ENCODE assay signal across 1 cellular context in genomic region chr17:2172447-2172938, GRCh38.
TF ChIP-seq lines count a peak whose summit lies in the region.

No MANE protein-coding gene starts in this region.

TF ChIP-seq in WTC11, 78 proteins besides CTCF, POLR2A, EP300 and RAD21 (continued from another document):
- no peak for TF ChIP-seq ARID4B (CRISPR knock-in tag; IDR thresholded peaks at IDR 0.05; ENCODE audit: borderline replicate concordance)
- TF ChIP-seq MXD4 (CRISPR knock-in tag; IDR thresholded peaks at IDR 0.05; ENCODE audit: borderline replicate concordance): no peak
- TF ChIP-seq, protein P1, sequence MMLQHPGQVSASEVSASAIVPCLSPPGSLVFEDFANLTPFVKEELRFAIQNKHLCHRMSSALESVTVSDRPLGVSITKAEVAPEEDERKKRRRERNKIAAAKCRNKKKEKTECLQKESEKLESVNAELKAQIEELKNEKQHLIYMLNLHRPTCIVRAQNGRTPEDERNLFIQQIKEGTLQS (CRISPR knock-in tag; conservative IDR thresholded peaks at IDR 0.05): no peak
- TF ChIP-seq, protein P2, sequence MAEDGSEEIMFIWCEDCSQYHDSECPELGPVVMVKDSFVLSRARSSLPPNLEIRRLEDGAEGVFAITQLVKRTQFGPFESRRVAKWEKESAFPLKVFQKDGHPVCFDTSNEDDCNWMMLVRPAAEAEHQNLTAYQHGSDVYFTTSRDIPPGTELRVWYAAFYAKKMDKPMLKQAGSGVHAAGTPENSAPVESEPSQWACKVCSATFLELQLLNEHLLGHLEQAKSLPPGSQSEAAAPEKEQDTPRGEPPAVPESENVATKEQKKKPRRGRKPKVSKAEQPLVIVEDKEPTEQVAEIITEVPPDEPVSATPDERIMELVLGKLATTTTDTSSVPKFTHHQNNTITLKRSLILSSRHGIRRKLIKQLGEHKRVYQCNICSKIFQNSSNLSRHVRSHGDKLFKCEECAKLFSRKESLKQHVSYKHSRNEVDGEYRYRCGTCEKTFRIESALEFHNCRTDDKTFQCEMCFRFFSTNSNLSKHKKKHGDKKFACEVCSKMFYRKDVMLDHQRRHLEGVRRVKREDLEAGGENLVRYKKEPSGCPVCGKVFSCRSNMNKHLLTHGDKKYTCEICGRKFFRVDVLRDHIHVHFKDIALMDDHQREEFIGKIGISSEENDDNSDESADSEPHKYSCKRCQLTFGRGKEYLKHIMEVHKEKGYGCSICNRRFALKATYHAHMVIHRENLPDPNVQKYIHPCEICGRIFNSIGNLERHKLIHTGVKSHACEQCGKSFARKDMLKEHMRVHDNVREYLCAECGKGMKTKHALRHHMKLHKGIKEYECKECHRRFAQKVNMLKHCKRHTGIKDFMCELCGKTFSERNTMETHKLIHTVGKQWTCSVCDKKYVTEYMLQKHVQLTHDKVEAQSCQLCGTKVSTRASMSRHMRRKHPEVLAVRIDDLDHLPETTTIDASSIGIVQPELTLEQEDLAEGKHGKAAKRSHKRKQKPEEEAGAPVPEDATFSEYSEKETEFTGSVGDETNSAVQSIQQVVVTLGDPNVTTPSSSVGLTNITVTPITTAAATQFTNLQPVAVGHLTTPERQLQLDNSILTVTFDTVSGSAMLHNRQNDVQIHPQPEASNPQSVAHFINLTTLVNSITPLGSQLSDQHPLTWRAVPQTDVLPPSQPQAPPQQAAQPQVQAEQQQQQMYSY (CRISPR knock-in tag; IDR thresholded peaks at IDR 0.05): no peak
